29 cellular contexts compared by ENCODE assay signal in the genomic region with DNA sequence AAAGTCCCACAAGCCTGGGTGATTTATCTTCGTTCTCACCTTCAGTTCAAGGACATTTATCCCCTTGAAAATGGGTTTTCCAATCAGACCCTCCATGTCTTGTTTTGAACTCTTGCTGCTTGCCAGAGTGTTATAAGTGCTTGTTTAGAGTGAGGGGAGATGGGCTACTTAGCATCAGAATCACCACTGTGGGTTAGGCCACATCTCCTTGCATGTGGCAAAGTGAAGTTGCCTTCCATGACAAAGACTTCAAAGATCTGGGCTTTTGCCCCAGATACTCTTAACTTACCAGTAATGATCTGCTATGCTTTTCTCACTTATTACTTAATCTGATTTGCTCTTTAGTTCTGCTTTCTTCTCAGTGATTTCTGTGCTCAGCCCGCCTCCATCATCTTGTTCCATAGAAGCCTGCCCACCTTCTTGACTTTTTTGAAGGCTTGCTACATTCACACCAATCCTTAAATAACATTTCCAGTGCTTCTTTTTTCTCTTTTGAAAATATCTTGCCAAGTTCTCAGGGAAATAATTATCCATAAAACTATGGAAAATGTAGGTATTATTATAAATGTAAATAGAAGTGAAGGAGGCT. TPM values are rescaled to one million over a fixed set of nuclear protein-coding genes. Genes with fewer than 3 reads are reported as not detected.
DNase-seq lines count a peak whose midpoint lies in the region; ATAC-seq and TF ChIP-seq lines count a peak whose summit lies in the region.
"Had no signal": no experiment of that assay in that cellular context is flagged by ENCODE, and none has a peak within 500 bp of the region (broad histone marks: within the 10 kb centered on the region; RNA-seq: fewer than 3 reads in every experiment).

No MANE protein-coding gene starts in this region.

- intact Hi-C loops in Right ventricle myocardium inferior (cut with DNase I): no loop called here
- intact Hi-C loops in sciatic nerve (cut with DNase I): no loop called here

- H3K27me3 ChIP-seq in cardiac muscle cell: no peaks in the 10 kb centered on the region
- H3K27me3 ChIP-seq: right lobe of liver, SJSA1, suprapubic skin had no signal

- ATAC-seq in Right ventricle myocardium inferior (no peak), HG02884 (IDR thresholded peaks at IDR 0.05; ENCODE audit: unreplicated experiment) (no peak), sciatic nerve (no peak)
- ATAC-seq: activated CD4-positive, CD25-positive, alpha-beta regulatory T cell treated with anti-CD3 and anti-CD28 coated beads, Interleukin-2, amount 50 U/mL, for 24 hours; right lobe of liver; stimulated activated naive B cell treated with anti-CD40 and anti-IgM and Interleukin-4, amounts not matched to agents 10 μg/mL and 1 μg/mL and 100 μg/mL, for 72 hours had no signal

- H3K36me3 ChIP-seq in cardiac muscle cell: peaks cover 23% of the 10 kb centered on the region

- H3K4me1 Mint-ChIP-seq in chondrocyte (ENCODE audit: low read depth): peaks cover 88% of the 10 kb centered on the region

- no peak overlapping the region for H3K4me3 Mint-ChIP-seq in chondrocyte (ENCODE audit: unreplicated experiment)
- H3K4me3 Mint-ChIP-seq: activated CD4-positive, alpha-beta memory T cell treated with anti-CD3 and anti-CD28 coated beads for 36 hours; activated naive CD8-positive, alpha-beta T cell; CD4-positive, alpha-beta memory T cell; memory B cell; stimulated activated naive B cell treated with anti-CD40 and anti-IgM and Interleukin-4, amounts not matched to agents 10 μg/mL and 1 μg/mL and 100 μg/mL, for 72 hours had no signal

- DNase-seq in cardiac muscle cell (ENCODE audit: low read depth in 1 of 2, low spot score in 1 of 2) (no peak), Right ventricle myocardium inferior (ENCODE audit: missing footprints) (no peak), chondrocyte (ENCODE audit: low spot score) (no peak), iPS-NIHi11 (ENCODE audit: low spot score) (peak; percentile 38), sciatic nerve (ENCODE audit: low spot score) (no peak), NCI-H2171 treated with DMSO at 0.1 percent for 48 hours (lab: John Stamatoyannopoulos, UW) (no peak)
- DNase-seq in activated T-cell treated with anti-CD3 and anti-CD28 coated beads, Interleukin-2, amount 50 U/mL, for 1 hour: no peak
- DNase-seq: activated CD4-positive, alpha-beta memory T cell treated with anti-CD3 and anti-CD28 coated beads for 36 hours; activated CD8-positive, alpha-beta memory T cell treated with anti-CD3 and anti-CD28 coated beads, Interleukin-2, amount 50 U/mL, for 4 hours; AML-193; aorta; CD4-positive, alpha-beta memory T cell; central memory CD4-positive, alpha-beta T cell; DMS 273 treated with DMSO at 0.1 percent for 48 hours; NCI-H1436; NCI-H446; NCI-H774; right lobe of liver; stimulated activated CD4-positive, alpha-beta T cell treated with anti-CD3 and anti-CD28 coated beads, Interleukin-4, amount 100 ng/mL, for 4 hours; stimulated activated naive B cell treated with anti-CD40 and anti-IgM and Interleukin-4, amounts not matched to agents 10 μg/mL and 1 μg/mL and 100 μg/mL, for 72 hours had no signal

- H3K9me3 ChIP-seq in cardiac muscle cell (ENCODE audit: low read depth): no peaks in the 10 kb centered on the region
- H3K9me3 ChIP-seq: HAP-1, right lobe of liver, SJSA1, suprapubic skin had no signal

- no peak overlapping the region for H3K4me3 ChIP-seq in cardiac muscle cell
- H3K4me3 ChIP-seq: HAP-1, right lobe of liver, SJSA1, suprapubic skin had no signal

- peaks cover 26% of the 10 kb centered on the region for H3K36me3 Mint-ChIP-seq in chondrocyte (ENCODE audit: low read depth)

- H3K4me1 ChIP-seq in cardiac muscle cell (ENCODE audit: low read depth): peaks cover 16% of the 10 kb centered on the region
- H3K4me1 ChIP-seq: HAP-1, right lobe of liver had no signal

- H3K27ac ChIP-seq in cardiac muscle cell: peak overlapping the region; percentile 34
- H3K27ac ChIP-seq: KMS-11, right lobe of liver, SJSA1, suprapubic skin had no signal

- H3K27ac Mint-ChIP-seq in chondrocyte (ENCODE audit: unreplicated experiment): peak overlapping the region; percentile 72
- H3K27ac Mint-ChIP-seq: activated CD4-positive, alpha-beta memory T cell treated with anti-CD3 and anti-CD28 coated beads for 36 hours; activated naive CD8-positive, alpha-beta T cell; memory B cell; stimulated activated naive B cell treated with anti-CD40 and anti-IgM and Interleukin-4, amounts not matched to agents 10 μg/mL and 1 μg/mL and 100 μg/mL, for 72 hours had no signal

- no peaks in the 10 kb centered on the region for H3K27me3 Mint-ChIP-seq in chondrocyte (ENCODE audit: low read depth)
- H3K27me3 Mint-ChIP-seq: activated CD4-positive, alpha-beta memory T cell treated with anti-CD3 and anti-CD28 coated beads for 36 hours; activated naive CD8-positive, alpha-beta T cell; CD4-positive, alpha-beta memory T cell; memory B cell; stimulated activated naive B cell treated with anti-CD40 and anti-IgM and Interleukin-4, amounts not matched to agents 10 μg/mL and 1 μg/mL and 100 μg/mL, for 72 hours had no signal

- TF ChIP-seq CTCF in cardiac muscle cell (IDR thresholded peaks at IDR 0.05; ENCODE audit: low read depth, low read length) (no peak), chondrocyte (IDR thresholded peaks at IDR 0.05) (no peak)

- H3K9me3 Mint-ChIP-seq in chondrocyte (ENCODE audit: low read depth): no peaks in the 10 kb centered on the region
- H3K9me3 Mint-ChIP-seq: activated CD4-positive, alpha-beta memory T cell treated with anti-CD3 and anti-CD28 coated beads for 36 hours; CD4-positive, alpha-beta memory T cell; memory B cell; stimulated activated naive B cell treated with anti-CD40 and anti-IgM and Interleukin-4, amounts not matched to agents 10 μg/mL and 1 μg/mL and 100 μg/mL, for 72 hours had no signal

RNA-seq across cellular contexts. Expression of gene GPR21, which starts 39.0 kb away (rescaled TPM):
- 0.21 and 1.0 TPM in 2 replicates for total RNA-seq in cardiac muscle cell
- polyA plus RNA-seq in cardiac muscle cell: not detected in 2 replicates
- 0.49 TPM for total RNA-seq in Right ventricle myocardium inferior
- total RNA-seq in chondrocyte: 3.9 to 5.5 TPM (median 4.8 TPM) in 3 replicates
- 3.3 TPM for total RNA-seq in sciatic nerve
- total RNA-seq: A172, SJSA1 had no signal
- polyA plus RNA-seq: CD4-positive, alpha-beta memory T cell had no signal
